ENCODE assay signal across 26 cellular contexts in the genomic region with DNA sequence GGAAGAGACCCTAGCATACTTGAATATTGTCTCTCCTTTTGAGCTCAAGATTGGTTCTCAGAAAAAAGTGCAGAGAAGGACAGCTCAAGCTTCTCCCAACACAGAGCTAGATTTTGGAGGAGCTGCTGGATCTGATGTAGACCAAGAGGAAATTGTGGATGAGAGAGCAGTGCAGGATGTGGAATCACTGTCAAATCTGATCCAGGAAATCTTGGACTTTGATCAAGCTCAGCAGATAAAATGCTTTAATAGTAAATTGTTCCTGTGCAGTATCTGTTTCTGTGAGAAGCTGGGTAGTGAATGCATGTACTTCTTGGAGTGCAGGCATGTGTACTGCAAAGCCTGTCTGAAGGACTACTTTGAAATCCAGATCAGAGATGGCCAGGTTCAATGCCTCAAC. TPM values are rescaled to one million over a fixed set of nuclear protein-coding genes. Genes with fewer than 3 reads are reported as not detected.
DNase-seq lines count a peak whose midpoint lies in the region; ATAC-seq, FAIRE-seq and TF ChIP-seq lines count a peak whose summit lies in the region.
"Had no signal": no experiment of that assay in that cellular context is flagged by ENCODE, and none has a peak within 500 bp of the region (broad histone marks: within the 10 kb centered on the region; RNA-seq: fewer than 3 reads in every experiment).

No MANE protein-coding gene starts in this region.

- H3K27me3 ChIP-seq in liver (ENCODE audit: control insufficient read depth in 4 of 4, insufficient read depth in 4 of 4, low read length in 3 of 4) (no peaks in the 10 kb centered on the region), HepG2 (ENCODE audit: control insufficient read depth in 1 of 2, insufficient read depth in 2 of 2, low read length in 2 of 2) (no peaks in the 10 kb centered on the region; a peak in 1 of 5 replicates)
- H3K27me3 ChIP-seq: BE2C; BLaER1 treated with 17β-estradiol and CSF1 and Interleukin-3, amounts not matched to agents 10 nM and 100 nM had no signal

- no TSS peak for BruUV-seq in HepG2 (replicated peaks; lab: Mats Ljungman, UMichigan)

- in situ Hi-C loops in HepG2 (cut with HindIII; ENCODE audit: extremely low pct_ligation_motif_present, low pct_unique_long_range_greater_than_20kb): loop anchor here (25.0 kb wide), 1 partner anchor 584 kb away; no protein-coding TSS in a partner anchor

- H3K27ac Mint-ChIP-seq in activated naive CD8-positive, alpha-beta T cell treated with anti-CD3 and anti-CD28 coated beads, Interleukin-2, amount 50 U/mL, for 24 hours: no peak overlapping the region
- H3K27ac Mint-ChIP-seq: CD14-positive monocyte; CD4-positive, alpha-beta T cell; GM23338; H9 had no signal

- CTCF ChIA-PET in HepG2 (lab: Yijun Ruan, JAX; ENCODE audit: low intra/inter-chr PET ratio, low total read pairs): no interaction called here

- H3K4me3 Mint-ChIP-seq in activated naive CD8-positive, alpha-beta T cell treated with anti-CD3 and anti-CD28 coated beads, Interleukin-2, amount 50 U/mL, for 24 hours: no peak overlapping the region
- H3K4me3 Mint-ChIP-seq: CD14-positive monocyte; CD4-positive, alpha-beta T cell; GM23338; H9 had no signal

- no peak overlapping the region for H3K4me3 ChIP-seq in liver (ENCODE audit: low read depth in 1 of 3, low read length in 3 of 3)
- no peak overlapping the region for H3K4me3 ChIP-seq in HepG2 (replicated peaks in 1 of 3; ENCODE audit: insufficient read depth in 1 of 3, low read depth in 2 of 3, low read length in 3 of 3)
- no peak overlapping the region for H3K4me3 ChIP-seq in mucosa of descending colon
- H3K4me3 ChIP-seq: A549; BLaER1 treated with 17β-estradiol and CSF1 and Interleukin-3, amounts not matched to agents 10 nM and 100 nM; GM23338 had no signal

- POLR2A ChIA-PET in HepG2 (lab: Yijun Ruan, JAX): interaction anchor here (2.3 kb wide), 1 partner anchor 9 kb away, joined by 9 read pairs; the partner anchor contains the start of gene RNF14

- H3K36me3 Mint-ChIP-seq in activated naive CD8-positive, alpha-beta T cell treated with anti-CD3 and anti-CD28 coated beads, Interleukin-2, amount 50 U/mL, for 24 hours (ENCODE audit: low read depth): peaks cover 48% of the 10 kb centered on the region

- H3K27ac ChIP-seq in liver (ENCODE audit: low read depth in 1 of 2, low read length in 2 of 2) (no peak overlapping the region), HepG2 (ENCODE audit: extremely low read length, insufficient read depth, low read length) (no peak overlapping the region)
- H3K27ac ChIP-seq: A549; BLaER1 treated with 17β-estradiol and CSF1 and Interleukin-3, amounts not matched to agents 10 nM and 100 nM had no signal

- no peak for FAIRE-seq in HepG2 (lab: Jason Lieb, UNC)
- FAIRE-seq: A549 had no signal

- no peak overlapping the region for H3K4me2 ChIP-seq in HepG2 (ENCODE audit: low read depth, low read length)
- H3K4me2 ChIP-seq: A549; BLaER1 treated with 17β-estradiol and CSF1 and Interleukin-3, amounts not matched to agents 10 nM and 100 nM; GM23338 had no signal

- H3K9ac ChIP-seq in liver (ENCODE audit: low read depth in 1 of 2, low read length in 2 of 2): no peak overlapping the region
- no peak overlapping the region for H3K9ac ChIP-seq in HepG2 (ENCODE audit: insufficient read depth, low read depth, low read length)
- H3K9ac ChIP-seq: BLaER1 treated with 17β-estradiol and CSF1 and Interleukin-3, amounts not matched to agents 10 nM and 100 nM had no signal

- H4K20me1 ChIP-seq in HepG2 (ENCODE audit: insufficient read depth, low read length): no peaks in the 10 kb centered on the region

- intact Hi-C loops in HepG2 (cut with micrococcal nuclease; ENCODE audit: unreplicated experiment) (no loop called here), left colon (cut with DNase I, micrococcal nuclease) (no loop called here), mucosa of descending colon (cut with DNase I, micrococcal nuclease) (no loop called here)

- H2AFZ ChIP-seq in HepG2 (ENCODE audit: low read length): no peak overlapping the region
- H2AFZ ChIP-seq: GM23338 had no signal

- no peaks in the 10 kb centered on the region for H3K27me3 Mint-ChIP-seq in activated naive CD8-positive, alpha-beta T cell treated with anti-CD3 and anti-CD28 coated beads, Interleukin-2, amount 50 U/mL, for 24 hours
- H3K27me3 Mint-ChIP-seq: CD4-positive, alpha-beta T cell had no signal

- peaks cover 7 to 23% (median 20%) of the 10 kb centered on the region in 4 donors for H3K4me1 ChIP-seq in liver (ENCODE audit: control insufficient read depth in 4 of 4, insufficient read depth in 4 of 4, low read length in 3 of 4)
- peaks cover 18% of the 10 kb centered on the region for H3K4me1 ChIP-seq in HepG2 (ENCODE audit: insufficient read depth, low read length)
- no peaks in the 10 kb centered on the region for H3K4me1 ChIP-seq in mucosa of descending colon (ENCODE audit: low read depth)

- H3K9me3 Mint-ChIP-seq in activated naive CD8-positive, alpha-beta T cell treated with anti-CD3 and anti-CD28 coated beads, Interleukin-2, amount 50 U/mL, for 24 hours: no peaks in the 10 kb centered on the region
- H3K9me3 Mint-ChIP-seq: CD14-positive monocyte; CD4-positive, alpha-beta T cell; GM23338; H9 had no signal

- TF ChIP-seq RAD21 in liver (IDR thresholded peaks at IDR 0.05) (no peak), HepG2 (CRISPR knock-in tag; IDR thresholded peaks at IDR 0.05) (no peak)

- H3K36me3 ChIP-seq in liver (ENCODE audit: control insufficient read depth in 4 of 4, insufficient read depth in 3 of 4, low read depth in 1 of 4, low read length in 3 of 4): peaks cover 14 to 55% (median 34%) of the 10 kb centered on the region in 4 donors
- peaks cover 5 to 36% of the 10 kb centered on the region in 2 experiments for H3K36me3 ChIP-seq in HepG2 (replicated peaks in 1 of 2; ENCODE audit: control insufficient read depth in 1 of 2, insufficient read depth in 2 of 2, low read length in 2 of 2)
- no peaks in the 10 kb centered on the region for H3K36me3 ChIP-seq in mucosa of descending colon (ENCODE audit: low read depth)

- no peaks in the 10 kb centered on the region for H3K79me2 ChIP-seq in HepG2 (ENCODE audit: insufficient read depth, low read length)

- TF ChIP-seq CTCF in liver (IDR thresholded peaks at IDR 0.05; ENCODE audit: low read depth, low read length, missing input control): no peak
- TF ChIP-seq CTCF in HepG2 (CRISPR knock-in tag; IDR thresholded peaks at IDR 0.05): no peak
- TF ChIP-seq CTCF in mucosa of descending colon (IDR thresholded peaks at IDR 0.05): no peak

- H3K9me3 ChIP-seq in liver (ENCODE audit: control insufficient read depth in 4 of 4, low read length in 3 of 4) (no peaks in the 10 kb centered on the region), HepG2 (ENCODE audit: low read length) (no peaks in the 10 kb centered on the region), mucosa of descending colon (no peaks in the 10 kb centered on the region)
- H3K9me3 ChIP-seq: A549; BE2C; BLaER1 treated with 17β-estradiol and CSF1 and Interleukin-3, amounts not matched to agents 10 nM and 100 nM had no signal

- TF ChIP-seq POLR2A in HepG2 (IDR thresholded peaks at IDR 0.05; ENCODE audit: insufficient read depth in 1 of 2, low read depth in 2 of 2, low read length in 2 of 2): no peak

- no peak for DNase-seq in HepG2 (ENCODE audit: low spot score)
- DNase-seq in left colon: no peak
- no peak for DNase-seq in mucosa of descending colon
- no peak for DNase-seq in NCI-H446 (lab: John Stamatoyannopoulos, UW)
- no peak for DNase-seq in activated naive CD4-positive, alpha-beta T cell treated with anti-CD3 and anti-CD28 coated beads, Interleukin-2, amount 50 U/mL, for 16 hours
- no peak for DNase-seq in activated naive CD8-positive, alpha-beta T cell treated with anti-CD3 and anti-CD28 coated beads, Interleukin-2, amount 50 U/mL, for 24 hours
- DNase-seq: 8988T; ACHN; AML-193; BE2C; Calu3; CD4-positive, alpha-beta T cell; COR-L47; DMS53; DMS79 treated with DMSO at 0.1 percent for 48 hours; GF-D8; H9 had no signal

- ATAC-seq in HepG2: no peak
- peak; percentile 73 for ATAC-seq in left colon
- ATAC-seq in mucosa of descending colon: peak; percentile 26
- no peak for ATAC-seq in activated naive CD8-positive, alpha-beta T cell treated with anti-CD3 and anti-CD28 coated beads, Interleukin-2, amount 50 U/mL, for 24 hours
- ATAC-seq: A549, GM23338, HCT116 had no signal

- no peak for TF ChIP-seq EP300 in HepG2 (IDR thresholded peaks at IDR 0.05; ENCODE audit: low read depth in 2 of 2, low read length in 2 of 2)
- no peak for TF ChIP-seq EP300 in HepG2 (CRISPR knock-in tag; IDR thresholded peaks at IDR 0.05; ENCODE audit: borderline replicate concordance)

- H3K4me1 Mint-ChIP-seq in activated naive CD8-positive, alpha-beta T cell treated with anti-CD3 and anti-CD28 coated beads, Interleukin-2, amount 50 U/mL, for 24 hours: peaks cover 21% of the 10 kb centered on the region
- H3K4me1 Mint-ChIP-seq: GM23338, H9 had no signal

RNA-seq across cellular contexts. Expression of gene RNF14, which starts 9.5 kb away (rescaled TPM):
- total RNA-seq in liver: 10 to 100 TPM; 35.5 to 50.6 TPM
- polyA plus RNA-seq in liver: 10 to 100 TPM; 22.9 to 29.5 TPM
- total RNA-seq in HepG2 (2016; rRNA removed; fragmentation: Illumina TruSeq; extraction: Trizol): 28.1 and 42.4 TPM in 2 replicates
- total RNA-seq in HepG2 (2016; cell fraction: cytosol; rRNA removed; fragmentation: Illumina TruSeq; extraction: Trizol; ENCODE audit: low read depth): 7.6 TPM in 2 replicates
- 29.9 and 40.7 TPM in 2 replicates for total RNA-seq in HepG2 (2016; cell fraction: insoluble cytoplasmic fraction; rRNA removed; fragmentation: Illumina TruSeq; extraction: Trizol)
- 23.1 and 23.3 TPM in 2 replicates for total RNA-seq in HepG2 (2016; cell fraction: membrane; rRNA removed; fragmentation: Illumina TruSeq; extraction: Trizol)
- 16.1 and 19.9 TPM in 2 replicates for total RNA-seq in HepG2 (2016; cell fraction: nucleus; rRNA removed; fragmentation: Illumina TruSeq; extraction: Trizol)
- polyA plus RNA-seq in HepG2 (2011; rRNA removed): 11.0 and 11.3 TPM in 2 replicates
- polyA plus RNA-seq in HepG2 (2011; cell fraction: cytosol; rRNA removed): 6.2 and 9.3 TPM in 2 replicates
- polyA plus RNA-seq in HepG2 (2011; cell fraction: nucleus; rRNA removed): 5.6 and 8.1 TPM in 2 replicates
- polyA plus RNA-seq in HepG2 (2012): 13.0 and 15.4 TPM in 2 replicates
- 5.0 and 7.5 TPM in 2 replicates for polyA plus RNA-seq in HepG2 (2016; cell fraction: cytosol; fragmentation: Illumina TruSeq; extraction: Trizol; ENCODE audit: low read depth)
- 23.5 and 26.8 TPM in 2 replicates for polyA plus RNA-seq in HepG2 (2016; cell fraction: insoluble cytoplasmic fraction; fragmentation: Illumina TruSeq; extraction: Trizol; ENCODE audit: low read depth)
- 11.6 and 11.8 TPM in 2 replicates for polyA plus RNA-seq in HepG2 (2016; cell fraction: membrane; fragmentation: Illumina TruSeq; extraction: Trizol; ENCODE audit: low read depth)
- 9.6 and 13.2 TPM in 2 replicates for polyA plus RNA-seq in HepG2 (2016; cell fraction: nucleus; fragmentation: Illumina TruSeq; extraction: Trizol; ENCODE audit: insufficient read depth, low read depth)
- polyA minus RNA-seq in HepG2 (2011; rRNA and poly(A)+ RNA removed; ENCODE audit: low replicate concordance): 16.9 and 18.8 TPM in 2 replicates
- polyA minus RNA-seq in HepG2 (2011; cell fraction: cytosol; rRNA and poly(A)+ RNA removed): 8.3 and 10.7 TPM in 2 replicates
- 10.7 and 13.6 TPM in 2 replicates for polyA minus RNA-seq in HepG2 (2011; cell fraction: nucleus; rRNA and poly(A)+ RNA removed)
- 10 to 100 TPM; 69.3 to 72.0 TPM for total RNA-seq in left colon
- 10 to 100 TPM; 63.5 to 69.1 (median 67.9) TPM for total RNA-seq in mucosa of descending colon

RNA-seq across cellular contexts. Expression of gene PCDH12, which starts 20.4 kb away (rescaled TPM):
- 1 to 10 TPM; 4.8 to 4.9 TPM for total RNA-seq in liver
- polyA plus RNA-seq in liver: 1 to 10 TPM in 1 of 2 donors, under 1 TPM in 1; 0.74 to 2.7 TPM
- not detected in 2 replicates for total RNA-seq in HepG2 (2016; rRNA removed; fragmentation: Illumina TruSeq; extraction: Trizol)
- total RNA-seq in HepG2 (2016; cell fraction: cytosol; rRNA removed; fragmentation: Illumina TruSeq; extraction: Trizol; ENCODE audit: low read depth): not detected in 2 replicates
- not detected in 2 replicates for total RNA-seq in HepG2 (2016; cell fraction: insoluble cytoplasmic fraction; rRNA removed; fragmentation: Illumina TruSeq; extraction: Trizol)
- total RNA-seq in HepG2 (2016; cell fraction: membrane; rRNA removed; fragmentation: Illumina TruSeq; extraction: Trizol): not detected in 2 replicates
- total RNA-seq in HepG2 (2016; cell fraction: nucleus; rRNA removed; fragmentation: Illumina TruSeq; extraction: Trizol): not detected in 2 replicates
- polyA plus RNA-seq in HepG2 (2011; rRNA removed): not detected in 2 replicates
- not detected in 2 replicates for polyA plus RNA-seq in HepG2 (2011; cell fraction: cytosol; rRNA removed)
- not detected in 2 replicates for polyA plus RNA-seq in HepG2 (2011; cell fraction: nucleus; rRNA removed)
- 0.13 and 0.25 TPM in 2 replicates for polyA plus RNA-seq in HepG2 (2012)
- not detected in 2 replicates for polyA plus RNA-seq in HepG2 (2016; cell fraction: cytosol; fragmentation: Illumina TruSeq; extraction: Trizol; ENCODE audit: low read depth)
- not detected in 2 replicates for polyA plus RNA-seq in HepG2 (2016; cell fraction: insoluble cytoplasmic fraction; fragmentation: Illumina TruSeq; extraction: Trizol; ENCODE audit: low read depth)
- not detected in 2 replicates for polyA plus RNA-seq in HepG2 (2016; cell fraction: membrane; fragmentation: Illumina TruSeq; extraction: Trizol; ENCODE audit: low read depth)
- not detected in 2 replicates for polyA plus RNA-seq in HepG2 (2016; cell fraction: nucleus; fragmentation: Illumina TruSeq; extraction: Trizol; ENCODE audit: insufficient read depth, low read depth)
- 0.33 TPM in 1 of 2 replicates, not detected in the other for polyA minus RNA-seq in HepG2 (2011; rRNA and poly(A)+ RNA removed; ENCODE audit: low replicate concordance)
- not detected in 2 replicates for polyA minus RNA-seq in HepG2 (2011; cell fraction: cytosol; rRNA and poly(A)+ RNA removed)
- polyA minus RNA-seq in HepG2 (2011; cell fraction: nucleus; rRNA and poly(A)+ RNA removed): not detected in 2 replicates
- 1 to 10 TPM in 1 of 2 donors, under 1 TPM in 1; 0.95 to 2.1 TPM for total RNA-seq in left colon
- total RNA-seq in mucosa of descending colon: 1 to 10 TPM; 1.2 to 3.2 (median 2.2) TPM
- total RNA-seq: Calu3; CD4-positive, alpha-beta T cell; Daoy; G401; H4; H9 had no signal
- polyA plus RNA-seq: A549 had no signal

RNA-seq across cellular contexts. Expression of gene GNPDA1, which starts 34.4 kb away (rescaled TPM):
- total RNA-seq in liver: 10 to 100 TPM; 11.5 to 15.0 TPM
- polyA plus RNA-seq in liver: 1 to 10 TPM; 8.0 to 9.5 TPM
- total RNA-seq in HepG2 (2016; rRNA removed; fragmentation: Illumina TruSeq; extraction: Trizol): 54.1 and 74.9 TPM in 2 replicates
- total RNA-seq in HepG2 (2016; cell fraction: cytosol; rRNA removed; fragmentation: Illumina TruSeq; extraction: Trizol; ENCODE audit: low read depth): 12.0 TPM in 2 replicates
- total RNA-seq in HepG2 (2016; cell fraction: insoluble cytoplasmic fraction; rRNA removed; fragmentation: Illumina TruSeq; extraction: Trizol): 54.7 and 81.4 TPM in 2 replicates
- total RNA-seq in HepG2 (2016; cell fraction: membrane; rRNA removed; fragmentation: Illumina TruSeq; extraction: Trizol): 35.9 and 36.6 TPM in 2 replicates
- 23.2 and 24.6 TPM in 2 replicates for total RNA-seq in HepG2 (2016; cell fraction: nucleus; rRNA removed; fragmentation: Illumina TruSeq; extraction: Trizol)
- 6.0 and 6.1 TPM in 2 replicates for polyA plus RNA-seq in HepG2 (2011; rRNA removed)
- 9.3 and 10.6 TPM in 2 replicates for polyA plus RNA-seq in HepG2 (2011; cell fraction: cytosol; rRNA removed)
- 10.6 and 11.6 TPM in 2 replicates for polyA plus RNA-seq in HepG2 (2011; cell fraction: nucleus; rRNA removed)
- 23.3 and 24.2 TPM in 2 replicates for polyA plus RNA-seq in HepG2 (2012)
- polyA plus RNA-seq in HepG2 (2016; cell fraction: cytosol; fragmentation: Illumina TruSeq; extraction: Trizol; ENCODE audit: low read depth): 11.3 and 13.9 TPM in 2 replicates
- 76.4 and 81.8 TPM in 2 replicates for polyA plus RNA-seq in HepG2 (2016; cell fraction: insoluble cytoplasmic fraction; fragmentation: Illumina TruSeq; extraction: Trizol; ENCODE audit: low read depth)
- polyA plus RNA-seq in HepG2 (2016; cell fraction: membrane; fragmentation: Illumina TruSeq; extraction: Trizol; ENCODE audit: low read depth): 25.0 and 27.1 TPM in 2 replicates
- polyA plus RNA-seq in HepG2 (2016; cell fraction: nucleus; fragmentation: Illumina TruSeq; extraction: Trizol; ENCODE audit: insufficient read depth, low read depth): 37.8 and 39.9 TPM in 2 replicates
- polyA minus RNA-seq in HepG2 (2011; rRNA and poly(A)+ RNA removed; ENCODE audit: low replicate concordance): 8.0 and 21.3 TPM in 2 replicates
- 8.3 and 13.9 TPM in 2 replicates for polyA minus RNA-seq in HepG2 (2011; cell fraction: cytosol; rRNA and poly(A)+ RNA removed)
- polyA minus RNA-seq in HepG2 (2011; cell fraction: nucleus; rRNA and poly(A)+ RNA removed): 9.8 and 11.8 TPM in 2 replicates
- total RNA-seq in left colon: 10 to 100 TPM; 15.0 to 16.6 TPM
- 10 to 100 TPM in 2 of 3 donors, 1 to 10 TPM in 1; 10.0 to 29.4 (median 25.3) TPM for total RNA-seq in mucosa of descending colon

RNA-seq across cellular contexts. Expression of gene DELE1, which starts 54.7 kb away (rescaled TPM):
- total RNA-seq in liver: 10 to 100 TPM; 33.6 to 49.0 TPM
- polyA plus RNA-seq in liver: 10 to 100 TPM; 23.2 to 47.1 TPM
- 46.5 and 57.5 TPM in 2 replicates for total RNA-seq in HepG2 (2016; rRNA removed; fragmentation: Illumina TruSeq; extraction: Trizol)
- 7.7 and 8.6 TPM in 2 replicates for total RNA-seq in HepG2 (2016; cell fraction: cytosol; rRNA removed; fragmentation: Illumina TruSeq; extraction: Trizol; ENCODE audit: low read depth)
- 44.4 and 53.9 TPM in 2 replicates for total RNA-seq in HepG2 (2016; cell fraction: insoluble cytoplasmic fraction; rRNA removed; fragmentation: Illumina TruSeq; extraction: Trizol)
- 23.5 and 25.7 TPM in 2 replicates for total RNA-seq in HepG2 (2016; cell fraction: membrane; rRNA removed; fragmentation: Illumina TruSeq; extraction: Trizol)
- 61.2 and 73.5 TPM in 2 replicates for total RNA-seq in HepG2 (2016; cell fraction: nucleus; rRNA removed; fragmentation: Illumina TruSeq; extraction: Trizol)
- polyA plus RNA-seq in HepG2 (2011; rRNA removed): 90.3 and 97.1 TPM in 2 replicates
- polyA plus RNA-seq in HepG2 (2011; cell fraction: cytosol; rRNA removed): 44.7 and 66.5 TPM in 2 replicates
- polyA plus RNA-seq in HepG2 (2011; cell fraction: nucleus; rRNA removed): 267 and 277 TPM in 2 replicates
- polyA plus RNA-seq in HepG2 (2012): 44.3 and 49.8 TPM in 2 replicates
- 8.6 and 10.7 TPM in 2 replicates for polyA plus RNA-seq in HepG2 (2016; cell fraction: cytosol; fragmentation: Illumina TruSeq; extraction: Trizol; ENCODE audit: low read depth)
- 46.9 and 52.3 TPM in 2 replicates for polyA plus RNA-seq in HepG2 (2016; cell fraction: insoluble cytoplasmic fraction; fragmentation: Illumina TruSeq; extraction: Trizol; ENCODE audit: low read depth)
- polyA plus RNA-seq in HepG2 (2016; cell fraction: membrane; fragmentation: Illumina TruSeq; extraction: Trizol; ENCODE audit: low read depth): 20.4 and 27.3 TPM in 2 replicates
- polyA plus RNA-seq in HepG2 (2016; cell fraction: nucleus; fragmentation: Illumina TruSeq; extraction: Trizol; ENCODE audit: insufficient read depth, low read depth): 113 TPM in 2 replicates
- 120 and 133 TPM in 2 replicates for polyA minus RNA-seq in HepG2 (2011; rRNA and poly(A)+ RNA removed; ENCODE audit: low replicate concordance)
- 27.7 and 33.0 TPM in 2 replicates for polyA minus RNA-seq in HepG2 (2011; cell fraction: cytosol; rRNA and poly(A)+ RNA removed)
- 76.1 and 82.6 TPM in 2 replicates for polyA minus RNA-seq in HepG2 (2011; cell fraction: nucleus; rRNA and poly(A)+ RNA removed)
- total RNA-seq in left colon: 10 to 100 TPM; 77.8 to 99.1 TPM
- total RNA-seq in mucosa of descending colon: 100 to 1,000 TPM in 1 of 3 donors, 10 to 100 TPM in 2; 77.8 to 112 (median 84.5) TPM

Comparison
In these comparisons a context has a peak if more than half of its experiments do, and no peak if none do; other contexts are left out.
1. ATAC-seq: peak in left colon (single experiment) and mucosa of descending colon (single experiment); none in HepG2 (single experiment) and activated naive CD8-positive, alpha-beta T cell treated with anti-CD3 and anti-CD28 coated beads, Interleukin-2, amount 50 U/mL, for 24 hours (single experiment).